In the genomic region with DNA sequence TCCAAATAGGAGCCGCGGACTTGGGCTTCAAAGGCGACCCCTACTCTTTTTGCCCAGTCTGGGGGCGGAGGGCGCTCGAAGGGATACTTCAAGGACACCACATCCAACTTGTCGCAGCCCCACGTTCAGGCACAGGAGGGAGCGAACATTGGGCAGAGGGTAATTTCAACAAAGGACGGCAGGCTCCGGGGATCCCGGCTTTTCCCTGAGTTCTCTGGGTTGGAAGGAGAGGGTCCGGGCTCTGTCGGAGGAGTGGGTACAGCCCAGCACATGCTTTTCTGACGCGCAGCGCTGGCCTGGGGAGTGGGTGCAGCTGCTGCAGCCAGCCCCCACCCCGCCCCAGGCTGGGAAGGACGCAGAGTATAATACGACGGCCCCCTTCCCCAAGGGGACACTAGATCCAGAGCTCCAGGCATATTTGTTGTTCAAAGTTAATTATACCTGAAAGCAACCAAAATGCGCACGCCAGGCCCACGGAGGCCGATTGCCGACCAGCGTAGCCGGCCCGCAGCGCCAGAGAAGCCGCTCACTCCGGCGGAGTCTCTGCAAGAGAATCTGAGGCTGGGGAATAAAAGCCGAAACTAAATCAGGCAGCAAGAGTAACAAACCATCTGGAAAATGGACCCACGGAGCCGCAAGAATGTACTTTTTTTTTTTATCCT, we compare ENCODE assay signal across 1 cellular context.
A peak's percentile ranks its signal among the peaks of the same experiment; 100 is the strongest.
TF ChIP-seq lines count a peak whose summit lies in the region.

No MANE protein-coding gene starts in this region.

TF ChIP-seq in HepG2, 621 proteins besides CTCF, POLR2A, EP300 and RAD21:
- TF ChIP-seq ZNF207 (IDR thresholded peaks at IDR 0.05; ENCODE audit: borderline replicate concordance) (no peak), EZH2 (conservative IDR thresholded peaks at IDR 0.05; ENCODE audit: low read depth, low read length) (peak; percentile 53; the same call in 1 of the 2 replicates)
TF ChIP-seq in HepG2: peak in this region for 1.
